ENCODE assay signal across 15 cellular contexts in genomic region chr7:157399086-157399687, GRCh38.
DNase-seq lines count a peak whose midpoint lies in the region; ATAC-seq and TF ChIP-seq lines count a peak whose summit lies in the region.
"Had no signal": no experiment of that assay in that cellular context is flagged by ENCODE, and none has a peak within 500 bp of the region (broad histone marks: within the 10 kb centered on the region; RNA-seq: fewer than 3 reads in every experiment).

No MANE protein-coding gene starts in this region.

- H3K4me3 ChIP-seq in CD8-positive, alpha-beta memory T cell (ENCODE audit: low read length) = no peak overlapping the region
- H3K4me3 ChIP-seq in right cardiac atrium (ENCODE audit: low read length) (no peak overlapping the region), skeletal muscle satellite cell (ENCODE audit: low read length) (no peak overlapping the region)

- H3K27ac ChIP-seq in CD8-positive, alpha-beta memory T cell (ENCODE audit: low read depth, low read length) = peak overlapping the region; percentile 43
- H3K27ac ChIP-seq in right cardiac atrium (ENCODE audit: low read length) = peak overlapping the region; percentile 49

- WGBS in right cardiac atrium = 91% methylated on average over 19 of the region's 19 CpGs

- peak overlapping the region in 3 of 8 donors; percentile 23 to 75 (median 32) for H3K27ac Mint-ChIP-seq in CD8-positive, alpha-beta memory T cell
- peak overlapping the region; percentile 76 for H3K27ac Mint-ChIP-seq in T-helper 17 cell
- no peak overlapping the region for H3K27ac Mint-ChIP-seq in stimulated activated memory B cell treated with anti-CD40 and anti-IgM and Interleukin-4, amounts not matched to agents 10 μg/mL and 1 μg/mL and 100 μg/mL, for 72 hours
- H3K27ac Mint-ChIP-seq: activated CD4-positive, alpha-beta T cell treated with anti-CD3 and anti-CD28 coated beads for 36 hours had no signal

- CTCF ChIA-PET in CD8-positive, alpha-beta memory T cell (lab: Charles Lee) = interaction anchor here (1.1 kb wide), 1 partner anchor 12 kb away, joined by 3 read pairs; no protein-coding TSS in a partner anchor

- H3K9me3 Mint-ChIP-seq in CD8-positive, alpha-beta memory T cell = no peaks in the 10 kb centered on the region
- no peaks in the 10 kb centered on the region for H3K9me3 Mint-ChIP-seq in stimulated activated memory B cell treated with anti-CD40 and anti-IgM and Interleukin-4, amounts not matched to agents 10 μg/mL and 1 μg/mL and 100 μg/mL, for 72 hours
- H3K9me3 Mint-ChIP-seq: activated T-helper 17 cell treated with anti-CD3 and anti-CD28 coated beads, Interleukin-2, amount 50 U/mL, for 72 hours had no signal

- peaks cover 0 to 61% (median 3%) of the 10 kb centered on the region in 3 donors for H3K36me3 Mint-ChIP-seq in CD8-positive, alpha-beta memory T cell
- H3K36me3 Mint-ChIP-seq in T-helper 17 cell (ENCODE audit: low read depth) = peaks cover 6% of the 10 kb centered on the region
- peaks cover 57% of the 10 kb centered on the region for H3K36me3 Mint-ChIP-seq in stimulated activated memory B cell treated with anti-CD40 and anti-IgM and Interleukin-4, amounts not matched to agents 10 μg/mL and 1 μg/mL and 100 μg/mL, for 72 hours

- H3K9ac ChIP-seq in skeletal muscle satellite cell (ENCODE audit: low read depth, low read length) = peak overlapping the region; percentile 86

- peaks cover 13 to 37% (median 30%) of the 10 kb centered on the region in 3 donors for H3K4me1 Mint-ChIP-seq in CD8-positive, alpha-beta memory T cell
- H3K4me1 Mint-ChIP-seq in T-helper 17 cell = peaks cover 24% of the 10 kb centered on the region
- peaks cover 18% of the 10 kb centered on the region for H3K4me1 Mint-ChIP-seq in stimulated activated memory B cell treated with anti-CD40 and anti-IgM and Interleukin-4, amounts not matched to agents 10 μg/mL and 1 μg/mL and 100 μg/mL, for 72 hours

- no peak overlapping the region for H3K4me3 Mint-ChIP-seq in CD8-positive, alpha-beta memory T cell
- no peak overlapping the region for H3K4me3 Mint-ChIP-seq in T-helper 17 cell
- H3K4me3 Mint-ChIP-seq in stimulated activated memory B cell treated with anti-CD40 and anti-IgM and Interleukin-4, amounts not matched to agents 10 μg/mL and 1 μg/mL and 100 μg/mL, for 72 hours = no peak overlapping the region
- H3K4me3 Mint-ChIP-seq: activated CD4-positive, alpha-beta T cell treated with anti-CD3 and anti-CD28 coated beads for 36 hours; activated T-helper 17 cell treated with anti-CD3 and anti-CD28 coated beads, Interleukin-2, amount 50 U/mL, for 72 hours had no signal

- intact Hi-C loops in right cardiac atrium (cut with DNase I) = no loop called here

- no peaks in the 10 kb centered on the region for H3K9me3 ChIP-seq in CD8-positive, alpha-beta memory T cell (ENCODE audit: low read length)
- H3K9me3 ChIP-seq in T-helper 17 cell (ENCODE audit: control insufficient read depth, low read length, poor library complexity, severe bottlenecking) = no peaks in the 10 kb centered on the region
- H3K9me3 ChIP-seq in right cardiac atrium (ENCODE audit: control insufficient read depth, low read length) = no peaks in the 10 kb centered on the region
- no peaks in the 10 kb centered on the region for H3K9me3 ChIP-seq in skeletal muscle satellite cell (replicated peaks; ENCODE audit: low read length)
- H3K9me3 ChIP-seq: BE2C had no signal

- TF ChIP-seq POLR2A in GM18505 (IDR thresholded peaks at IDR 0.05; ENCODE audit: borderline replicate concordance, extremely low read depth, insufficient read depth, insufficient read length) = no peak

- H3K27me3 ChIP-seq in CD8-positive, alpha-beta memory T cell (ENCODE audit: insufficient read depth, low read length, poor library complexity, severe bottlenecking) = no peaks in the 10 kb centered on the region
- H3K27me3 ChIP-seq in right cardiac atrium (ENCODE audit: control insufficient read depth, insufficient read depth) (no peaks in the 10 kb centered on the region), skeletal muscle satellite cell (ENCODE audit: control insufficient read depth, insufficient read depth, low read length) (no peaks in the 10 kb centered on the region)
- H3K27me3 ChIP-seq: BE2C had no signal

- H3K36me3 ChIP-seq in CD8-positive, alpha-beta memory T cell (ENCODE audit: insufficient read depth, low read length) = peaks cover 5% of the 10 kb centered on the region
- peaks cover 38% of the 10 kb centered on the region for H3K36me3 ChIP-seq in skeletal muscle satellite cell (ENCODE audit: insufficient read depth, low read length)

- no peaks in the 10 kb centered on the region for H3K4me1 ChIP-seq in CD8-positive, alpha-beta memory T cell (ENCODE audit: insufficient read depth, low read length)
- H3K4me1 ChIP-seq in right cardiac atrium (ENCODE audit: control insufficient read depth, insufficient read depth, low read length) (peaks cover 11% of the 10 kb centered on the region), skeletal muscle satellite cell (ENCODE audit: control insufficient read depth, insufficient read depth, low read length) (peaks cover 50% of the 10 kb centered on the region)

- POLR2A ChIA-PET in CD8-positive, alpha-beta memory T cell (lab: Charles Lee) = no interaction called here

- H3K27me3 Mint-ChIP-seq in CD8-positive, alpha-beta memory T cell = no peaks in the 10 kb centered on the region
- H3K27me3 Mint-ChIP-seq in T-helper 17 cell = no peaks in the 10 kb centered on the region
- H3K27me3 Mint-ChIP-seq in stimulated activated memory B cell treated with anti-CD40 and anti-IgM and Interleukin-4, amounts not matched to agents 10 μg/mL and 1 μg/mL and 100 μg/mL, for 72 hours = no peaks in the 10 kb centered on the region
- H3K27me3 Mint-ChIP-seq: activated CD4-positive, alpha-beta T cell treated with anti-CD3 and anti-CD28 coated beads for 36 hours; activated T-helper 17 cell treated with anti-CD3 and anti-CD28 coated beads, Interleukin-2, amount 50 U/mL, for 72 hours had no signal

- ATAC-seq in T-helper 17 cell (no peak), right cardiac atrium (no peak), GM21447 (IDR thresholded peaks at IDR 0.05; ENCODE audit: unreplicated experiment) (no peak), GM18505 (IDR thresholded peaks at IDR 0.05; ENCODE audit: unreplicated experiment) (no peak)
- ATAC-seq in stimulated activated memory B cell treated with anti-CD40 and anti-IgM and Interleukin-4, amounts not matched to agents 10 μg/mL and 1 μg/mL and 100 μg/mL, for 72 hours = no peak
- ATAC-seq: activated CD4-positive, alpha-beta T cell treated with anti-CD3 and anti-CD28 coated beads for 36 hours; activated T-helper 17 cell treated with anti-CD3 and anti-CD28 coated beads, Interleukin-2, amount 50 U/mL, for 72 hours had no signal

- no peak for DNase-seq in CD8-positive, alpha-beta memory T cell
- DNase-seq in T-helper 17 cell (no peak), right cardiac atrium (peak in 1 of 3 donors; percentile 53), NCI-H748 (lab: John Stamatoyannopoulos, UW; ENCODE audit: unreplicated experiment) (no peak)
- DNase-seq: activated CD4-positive, alpha-beta T cell treated with anti-CD3 and anti-CD28 coated beads for 36 hours; DMS79; effector CD8-positive, alpha-beta T cell; NCI-H446; T-helper 1 cell had no signal

- peak overlapping the region; percentile 88 for H3K4me2 ChIP-seq in skeletal muscle satellite cell (ENCODE audit: low read length)
